ENCODE assay signal across 13 cellular contexts in the genomic region with DNA sequence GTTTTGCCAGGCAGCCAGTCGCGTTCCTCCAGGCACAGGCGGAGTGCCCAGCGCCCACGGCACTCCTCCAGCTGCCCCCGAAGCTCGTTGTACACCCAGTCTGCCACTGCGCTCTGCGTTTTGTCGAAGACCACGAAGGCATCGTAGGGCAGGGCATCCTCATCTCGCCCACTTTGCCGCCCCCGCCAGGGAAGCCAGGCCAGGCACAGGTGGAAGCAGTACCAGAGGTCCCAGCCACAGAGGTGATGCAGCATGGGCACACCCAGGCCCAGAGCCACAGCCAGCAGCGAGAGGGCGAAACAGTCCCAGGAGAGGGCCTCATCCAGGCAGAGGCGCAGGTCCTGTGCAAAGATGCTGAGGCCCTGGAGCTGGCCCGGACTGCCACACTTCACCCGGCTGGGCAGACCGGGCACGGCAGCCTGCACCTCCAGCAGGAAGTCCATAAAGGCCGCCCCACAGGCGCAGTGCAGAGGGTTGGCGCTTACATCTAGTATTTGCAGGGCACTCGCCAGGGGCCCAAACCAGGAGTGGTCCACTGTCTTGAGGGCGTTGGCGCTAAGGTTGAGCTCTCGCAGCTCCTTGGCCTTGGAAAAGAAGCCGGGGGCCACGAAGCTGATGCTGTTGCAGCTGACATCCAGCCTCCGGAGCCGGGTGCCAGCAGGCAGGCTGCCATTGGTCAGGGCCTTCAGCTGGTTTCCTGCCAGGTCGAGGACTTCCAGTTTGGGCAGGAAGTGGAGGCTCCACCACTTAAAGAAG. TPM values are rescaled to one million over a fixed set of nuclear protein-coding genes. Genes with fewer than 3 reads are reported as not detected.
DNase-seq lines count a peak whose midpoint lies in the region; ATAC-seq and TF ChIP-seq lines count a peak whose summit lies in the region.
"Had no signal": no experiment of that assay in that cellular context is flagged by ENCODE, and none has a peak within 500 bp of the region (broad histone marks: within the 10 kb centered on the region; RNA-seq: fewer than 3 reads in every experiment).

No MANE protein-coding gene starts in this region.

- peak overlapping the region; percentile 85 for H3K27ac Mint-ChIP-seq in activated T-cell treated with anti-CD3 and anti-CD28 coated beads, Interleukin-2, amount 50 U/mL, for 72 hours
- H3K27ac Mint-ChIP-seq in GM23338: no peak overlapping the region

- H3K4me3 ChIP-seq in BLaER1 (no peak overlapping the region), PC-9 (no peak overlapping the region), GM23338 (no peak overlapping the region)
- H3K4me3 ChIP-seq: hepatocyte, mucosa of descending colon had no signal

- H3K79me2 ChIP-seq in PC-9 (ENCODE audit: low read depth): no peaks in the 10 kb centered on the region
- H3K79me2 ChIP-seq in GM23338 (replicated peaks; ENCODE audit: insufficient read depth): no peaks in the 10 kb centered on the region
- H3K79me2 ChIP-seq: hepatocyte had no signal

- peak overlapping the region; percentile 96 for H3K27ac ChIP-seq in BLaER1
- no peak overlapping the region for H3K27ac ChIP-seq in PC-9
- H3K27ac ChIP-seq in GM23338 (ENCODE audit: low read depth): no peak overlapping the region
- H3K27ac ChIP-seq: hepatocyte had no signal

- peak overlapping the region; percentile 79 to 88 for H3K4me3 Mint-ChIP-seq in activated T-cell treated with anti-CD3 and anti-CD28 coated beads, Interleukin-2, amount 50 U/mL, for 72 hours
- no peak overlapping the region for H3K4me3 Mint-ChIP-seq in GM23338

- H3K4me1 ChIP-seq in BLaER1: peaks cover 95% of the 10 kb centered on the region
- peaks cover 40% of the 10 kb centered on the region for H3K4me1 ChIP-seq in PC-9 (replicated peaks; ENCODE audit: insufficient read depth)
- H3K4me1 ChIP-seq in GM23338 (ENCODE audit: insufficient read depth): peaks cover 3% of the 10 kb centered on the region
- H3K4me1 ChIP-seq: BE2C had no signal

- H4K20me1 ChIP-seq in BLaER1: no peaks in the 10 kb centered on the region
- H4K20me1 ChIP-seq in PC-9 (ENCODE audit: insufficient read depth): no peaks in the 10 kb centered on the region
- H4K20me1 ChIP-seq in GM23338 (replicated peaks; ENCODE audit: insufficient read depth): no peaks in the 10 kb centered on the region

- no peaks in the 10 kb centered on the region for H3K36me3 Mint-ChIP-seq in activated T-cell treated with anti-CD3 and anti-CD28 coated beads, Interleukin-2, amount 50 U/mL, for 72 hours (ENCODE audit: insufficient read depth in 2 of 2)
- no peaks in the 10 kb centered on the region; the same call in 2 of the 3 replicates for H3K36me3 Mint-ChIP-seq in GM23338 (ENCODE audit: low read depth)

- H3K27me3 ChIP-seq in BLaER1: no peaks in the 10 kb centered on the region
- H3K27me3 ChIP-seq in PC-9 (ENCODE audit: insufficient read depth, low read depth): no peaks in the 10 kb centered on the region
- H3K27me3 ChIP-seq in GM23338 (ENCODE audit: insufficient read depth): no peaks in the 10 kb centered on the region
- H3K27me3 ChIP-seq: BE2C, hepatocyte had no signal

- POLR2A ChIA-PET in PC-9 (lab: Charles Lee; ENCODE audit: unreplicated experiment): no interaction called here

- CTCF ChIA-PET in PC-9 (lab: Charles Lee): interaction anchor here (0.6 to 1.4 kb wide), 3 partner anchors 24 to 119 kb away, joined by 3 to 7 read pairs (median 4); a partner anchor contains a TSS

- no TSS peak for BruUV-seq in PC-9 (replicated peaks; lab: Mats Ljungman, UMichigan)

- H3F3A ChIP-seq in PC-9 (ENCODE audit: insufficient read depth, low read depth): peaks cover 31% of the 10 kb centered on the region
- H3F3A ChIP-seq in GM23338 (replicated peaks; ENCODE audit: low read depth): no peaks in the 10 kb centered on the region

- peaks cover 95% of the 10 kb centered on the region for H3K4me1 Mint-ChIP-seq in activated T-cell treated with anti-CD3 and anti-CD28 coated beads, Interleukin-2, amount 50 U/mL, for 72 hours (ENCODE audit: low read depth)
- H3K4me1 Mint-ChIP-seq in GM23338: peaks cover 14% of the 10 kb centered on the region

- peak overlapping the region; percentile 97 for H3K4me2 ChIP-seq in BLaER1
- H3K4me2 ChIP-seq in PC-9: no peak overlapping the region
- H3K4me2 ChIP-seq in GM23338: no peak overlapping the region
- H3K4me2 ChIP-seq: hepatocyte had no signal

- H3K27me3 Mint-ChIP-seq in activated T-cell treated with anti-CD3 and anti-CD28 coated beads, Interleukin-2, amount 50 U/mL, for 72 hours (ENCODE audit: low read depth): no peaks in the 10 kb centered on the region
- H3K27me3 Mint-ChIP-seq in GM23338 (ENCODE audit: insufficient read depth, low read depth, poor library complexity): peaks cover 15% of the 10 kb centered on the region

- no peak overlapping the region for H2AFZ ChIP-seq in PC-9
- H2AFZ ChIP-seq in GM23338: no peak overlapping the region
- H2AFZ ChIP-seq: hepatocyte had no signal

- H3K9me3 ChIP-seq in BLaER1 (no peaks in the 10 kb centered on the region), PC-9 (ENCODE audit: insufficient read depth, low read depth) (no peaks in the 10 kb centered on the region)
- H3K9me3 ChIP-seq: BE2C, mucosa of descending colon had no signal

- TF ChIP-seq CTCF in PC-9 (conservative IDR thresholded peaks at IDR 0.05) (no peak), GM23338 (conservative IDR thresholded peaks at IDR 0.05; ENCODE audit: low read depth in 2 of 2) (no peak)

- intact Hi-C loops in PC-9 (cut with micrococcal nuclease; ENCODE audit: unreplicated experiment): no loop called here

- no peak overlapping the region for H3K9ac ChIP-seq in BLaER1

- no peaks in the 10 kb centered on the region for H3K9me2 ChIP-seq in PC-9 (ENCODE audit: insufficient read depth)
- H3K9me2 ChIP-seq in GM23338 (ENCODE audit: insufficient read depth): no peaks in the 10 kb centered on the region

- H3K36me3 ChIP-seq in BLaER1: peaks cover 24% of the 10 kb centered on the region; the same call in 1 of the 2 replicates
- H3K36me3 ChIP-seq in PC-9 (ENCODE audit: low read depth): no peaks in the 10 kb centered on the region
- no peaks in the 10 kb centered on the region for H3K36me3 ChIP-seq in GM23338 (ENCODE audit: insufficient read depth)
- H3K36me3 ChIP-seq: BE2C had no signal

- DNase-seq in NCI-H2029 treated with DMSO at 0.1 percent for 48 hours (lab: John Stamatoyannopoulos, UW): peak; percentile 32
- peak; percentile 64 to 65 for DNase-seq in activated T-cell treated with anti-CD3 and anti-CD28 coated beads, Interleukin-2, amount 50 U/mL, for 72 hours
- peak; percentile 48 for DNase-seq in islet precursor cell
- no peak for DNase-seq in PC-9
- no peak for DNase-seq in GM23338 (ENCODE audit: low spot score)
- DNase-seq: anterior cingulate cortex, BE2C had no signal

- peak; percentile 44 to 57 for ATAC-seq in activated T-cell treated with anti-CD3 and anti-CD28 coated beads, Interleukin-2, amount 50 U/mL, for 72 hours (replicated peaks in 1 of 2)
- no peak for ATAC-seq in HG03378 (IDR thresholded peaks at IDR 0.05; ENCODE audit: unreplicated experiment)
- ATAC-seq in GM23338: no peak
- no peak for ATAC-seq in HG03442 (IDR thresholded peaks at IDR 0.05; ENCODE audit: unreplicated experiment)
- ATAC-seq: HCT116, mucosa of descending colon had no signal

- no peaks in the 10 kb centered on the region for H3K9me3 Mint-ChIP-seq in activated T-cell treated with anti-CD3 and anti-CD28 coated beads, Interleukin-2, amount 50 U/mL, for 72 hours
- H3K9me3 Mint-ChIP-seq in GM23338: no peaks in the 10 kb centered on the region

RNA-seq across cellular contexts. Expression of a gene that starts 3.7 kb away (rescaled TPM):
- 1 to 10 TPM; 1.2 to 2.3 TPM for total RNA-seq in activated T-cell treated with anti-CD3 and anti-CD28 coated beads, Interleukin-2, amount 50 U/mL, for 72 hours
- total RNA-seq in PC-9 (2021): 0.30 and 0.44 TPM in 2 replicates
- total RNA-seq in GM23338 (2014; rRNA removed; shearing (Covaris generic)): not detected in 2 replicates
- not detected in 2 replicates for polyA plus RNA-seq in GM23338 (2016; fragmentation: Nextera tagmentation; extraction: Ambion mirVana)
- total RNA-seq: hepatocyte had no signal
- polyA plus RNA-seq: hepatocyte had no signal

RNA-seq across cellular contexts. Expression of a gene that starts 17.2 kb away (rescaled TPM):
- 100 to 1,000 TPM; 124 to 133 TPM for total RNA-seq in activated T-cell treated with anti-CD3 and anti-CD28 coated beads, Interleukin-2, amount 50 U/mL, for 72 hours
- total RNA-seq in PC-9 (2021): 102 and 115 TPM in 2 replicates
- 120 and 123 TPM in 2 replicates for total RNA-seq in GM23338 (2014; rRNA removed; shearing (Covaris generic))
- 38.6 and 38.9 TPM in 2 replicates for polyA plus RNA-seq in GM23338 (2016; fragmentation: Nextera tagmentation; extraction: Ambion mirVana)

RNA-seq across cellular contexts. Expression of a gene that starts 23.8 kb away (rescaled TPM):
- total RNA-seq in activated T-cell treated with anti-CD3 and anti-CD28 coated beads, Interleukin-2, amount 50 U/mL, for 72 hours: 10 to 100 TPM; 62.7 to 63.6 TPM
- total RNA-seq in PC-9 (2021): 61.9 and 71.2 TPM in 2 replicates
- 37.7 and 42.8 TPM in 2 replicates for total RNA-seq in GM23338 (2014; rRNA removed; shearing (Covaris generic))
- 17.8 and 19.2 TPM in 2 replicates for polyA plus RNA-seq in GM23338 (2016; fragmentation: Nextera tagmentation; extraction: Ambion mirVana)

RNA-seq across cellular contexts. Expression of a gene that starts 23.8 kb away (rescaled TPM):
- 100 to 1,000 TPM; 119 to 121 TPM for total RNA-seq in activated T-cell treated with anti-CD3 and anti-CD28 coated beads, Interleukin-2, amount 50 U/mL, for 72 hours
- 16.2 TPM in 2 replicates for total RNA-seq in PC-9 (2021)
- 1.8 and 4.0 TPM in 2 replicates for total RNA-seq in GM23338 (2014; rRNA removed; shearing (Covaris generic))
- 2.2 and 2.8 TPM in 2 replicates for polyA plus RNA-seq in GM23338 (2016; fragmentation: Nextera tagmentation; extraction: Ambion mirVana)

RNA-seq across cellular contexts. Expression of a gene that starts 56.7 kb away (rescaled TPM):
- 100 to 1,000 TPM; 113 to 120 TPM for total RNA-seq in activated T-cell treated with anti-CD3 and anti-CD28 coated beads, Interleukin-2, amount 50 U/mL, for 72 hours
- 34.2 and 44.5 TPM in 2 replicates for total RNA-seq in PC-9 (2021)
- 69.8 and 71.8 TPM in 2 replicates for total RNA-seq in GM23338 (2014; rRNA removed; shearing (Covaris generic))
- polyA plus RNA-seq in GM23338 (2016; fragmentation: Nextera tagmentation; extraction: Ambion mirVana): 25.2 and 31.2 TPM in 2 replicates

Comparison
In these comparisons a context has a peak if more than half of its experiments do, and no peak if none do; other contexts are left out.
1. DNase-seq: peak in NCI-H2029 treated with DMSO at 0.1 percent for 48 hours (single experiment), activated T-cell treated with anti-CD3 and anti-CD28 coated beads, Interleukin-2, amount 50 U/mL, for 72 hours (2 of 2) and islet precursor cell (single experiment); none in PC-9 (0 of 2) and GM23338 (single experiment).
2. ATAC-seq: peak in activated T-cell treated with anti-CD3 and anti-CD28 coated beads, Interleukin-2, amount 50 U/mL, for 72 hours (2 of 2); none in HG03378 (single experiment), GM23338 (single experiment) and HG03442 (single experiment).